In the genomic region with DNA sequence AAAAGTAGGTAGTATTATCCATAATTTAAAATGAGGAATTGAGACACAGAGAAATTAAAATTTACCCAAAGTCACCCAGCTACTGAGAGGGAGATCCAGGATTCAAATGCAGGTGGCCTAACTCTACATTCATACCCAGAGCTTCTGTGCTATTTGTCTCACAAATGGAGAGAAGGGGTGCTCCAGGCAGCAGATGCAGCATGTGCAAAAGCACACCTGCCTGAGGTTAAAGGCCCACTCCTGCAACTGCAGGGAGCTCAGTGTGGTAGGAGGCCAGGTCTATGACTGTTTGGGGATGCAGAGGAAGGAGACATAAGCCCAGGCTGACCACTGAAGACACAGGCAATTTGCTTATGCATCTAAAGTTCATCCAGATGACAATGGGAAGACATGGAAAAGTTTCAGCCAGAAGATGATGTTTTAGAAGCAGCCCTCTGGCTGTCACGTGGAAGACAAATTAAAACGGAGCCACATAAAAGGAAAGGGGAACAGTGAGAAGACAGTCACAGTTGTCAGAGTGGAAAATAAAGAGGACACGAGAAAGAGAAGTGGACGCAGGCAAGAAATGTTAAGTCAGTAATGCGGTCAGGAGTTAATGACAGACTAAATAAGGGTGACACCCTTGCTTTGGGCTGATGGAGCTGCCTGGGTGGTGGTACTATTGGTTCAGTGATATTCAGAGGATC, we compare ENCODE assay signal across 15 cellular contexts.
A peak's percentile ranks its signal among the peaks of the same experiment; 100 is the strongest.
DNase-seq lines count a peak whose midpoint lies in the region; ATAC-seq, FAIRE-seq and TF ChIP-seq lines count a peak whose summit lies in the region.
"Had no signal": no experiment of that assay in that cellular context is flagged by ENCODE, and none has a peak within 500 bp of the region (broad histone marks: within the 10 kb centered on the region; RNA-seq: fewer than 3 reads in every experiment).

No MANE protein-coding gene starts in this region.

- H4K20me1 ChIP-seq in OCI-LY1 (ENCODE audit: insufficient read depth, low read length) = no peaks in the 10 kb centered on the region
- no peaks in the 10 kb centered on the region for H4K20me1 ChIP-seq in smooth muscle cell (ENCODE audit: low read depth)

- intact Hi-C loops in stomach (cut with DNase I; ENCODE audit: low total_unique reads) = no loop called here

- H3K9me2 ChIP-seq in OCI-LY1 (ENCODE audit: low read depth, low read length) = no peaks in the 10 kb centered on the region

- H3K79me2 ChIP-seq in OCI-LY1 (ENCODE audit: insufficient read depth, low read length) (no peaks in the 10 kb centered on the region), smooth muscle cell (ENCODE audit: low read depth) (no peaks in the 10 kb centered on the region)

- 82 to 91% (median 90%) methylated on average over 5 of the region's 5 CpGs for WGBS in stomach, 5 donors
- WGBS in smooth muscle cell (ENCODE audit: low lambda C conversion rate) = 92% methylated on average over 5 of the region's 5 CpGs

- TF ChIP-seq POLR2A in stomach (IDR thresholded peaks at IDR 0.05) = no peak

- DNase-seq in GM18507 (ENCODE audit: extremely low spot score, insufficient read length, low read depth) (no peak), stomach (no peak), UCSD-AML1 (lab: John Stamatoyannopoulos, UW; ENCODE audit: unreplicated experiment) (no peak), T-helper 9 cell (no peak), smooth muscle cell (lab: John Stamatoyannopoulos, UW; ENCODE audit: unreplicated experiment) (no peak)
- DNase-seq: AML-193; foreskin fibroblast; islet precursor cell; NCI-H1694 treated with DMSO at 0.1 percent for 48 hours; stimulated activated CD4-positive, alpha-beta T cell treated with anti-CD3 and anti-CD28 coated beads, Interleukin-2, amount 100 ng/mL, for 48 hours; stimulated activated naive CD4-positive, alpha-beta T cell had no signal

- H2AFZ ChIP-seq in OCI-LY1 (ENCODE audit: low read length) (no peak overlapping the region), smooth muscle cell (ENCODE audit: low read depth) (no peak overlapping the region)

- H3K9ac ChIP-seq in OCI-LY1 (ENCODE audit: low read length) (peak overlapping the region; percentile 32; the same call in 1 of the 2 replicates), smooth muscle cell (ENCODE audit: low read depth) (no peak overlapping the region)

- H3K27me3 ChIP-seq in OCI-LY1 (ENCODE audit: insufficient read depth, low read length) = no peaks in the 10 kb centered on the region
- peaks cover 0 to 3% (median 0%) of the 10 kb centered on the region in 3 donors for H3K27me3 ChIP-seq in stomach
- peaks cover 56% of the 10 kb centered on the region for H3K27me3 ChIP-seq in smooth muscle cell (ENCODE audit: low read depth)

- H3K4me3 ChIP-seq in OCI-LY1 (ENCODE audit: low read depth, low read length, poor library complexity, severe bottlenecking) = no peak overlapping the region
- H3K4me3 ChIP-seq in stomach = no peak overlapping the region
- H3K4me3 ChIP-seq in smooth muscle cell = no peak overlapping the region
- H3K4me3 ChIP-seq: SK-N-MC had no signal

- H3K9me3 ChIP-seq in OCI-LY1 (ENCODE audit: low read length) = no peaks in the 10 kb centered on the region
- no peaks in the 10 kb centered on the region for H3K9me3 ChIP-seq in stomach
- no peaks in the 10 kb centered on the region for H3K9me3 ChIP-seq in smooth muscle cell (replicated peaks; ENCODE audit: low read depth)

- H3K4me2 ChIP-seq in OCI-LY1 (ENCODE audit: low read length) (peak overlapping the region; percentile 58), smooth muscle cell (no peak overlapping the region)

- H3K4me1 ChIP-seq in OCI-LY1 (ENCODE audit: insufficient read depth, low read length, severe bottlenecking) (peaks cover 93% of the 10 kb centered on the region), stomach (peaks cover 0 to 35% (median 0%) of the 10 kb centered on the region in 4 donors), smooth muscle cell (ENCODE audit: low read depth) (peaks cover 7% of the 10 kb centered on the region)

- H3K36me3 ChIP-seq in OCI-LY1 (ENCODE audit: insufficient read depth, low read length) (no peaks in the 10 kb centered on the region), stomach (no peaks in the 10 kb centered on the region), smooth muscle cell (ENCODE audit: low read depth) (no peaks in the 10 kb centered on the region)

- peak; percentile 93 for FAIRE-seq in GM18507 (lab: Jason Lieb, UNC)

- H3K27ac ChIP-seq in OCI-LY1 (ENCODE audit: low read depth, low read length, poor library complexity, severe bottlenecking) = peak overlapping the region; percentile 94
- H3K27ac ChIP-seq in stomach = no peak overlapping the region
- no peak overlapping the region for H3K27ac ChIP-seq in smooth muscle cell (ENCODE audit: low read depth)
- H3K27ac ChIP-seq: SK-N-MC had no signal

- no peak for TF ChIP-seq CTCF in OCI-LY1 (IDR thresholded peaks at IDR 0.05; ENCODE audit: low read length)
- TF ChIP-seq CTCF in stomach (IDR thresholded peaks at IDR 0.05) = no peak
- TF ChIP-seq CTCF in smooth muscle cell (IDR thresholded peaks at IDR 0.05; ENCODE audit: borderline replicate concordance, insufficient read depth, poor library complexity, severe bottlenecking) = no peak

- H3F3A ChIP-seq in OCI-LY1 (ENCODE audit: insufficient read depth, low read length) (no peaks in the 10 kb centered on the region), smooth muscle cell (ENCODE audit: low read depth) (no peaks in the 10 kb centered on the region)

- no peak for TF ChIP-seq EP300 in stomach (IDR thresholded peaks at IDR 0.05)

- ATAC-seq in GM21381 (IDR thresholded peaks at IDR 0.05; ENCODE audit: unreplicated experiment) (peak; percentile 41), HG03045 (IDR thresholded peaks at IDR 0.05; ENCODE audit: unreplicated experiment) (peak; percentile 43)
